Comparison of ENCODE assay signal across 8 cellular contexts in genomic region chr1:23792151-23792945, GRCh38. TPM values are rescaled to one million over a fixed set of nuclear protein-coding genes. Genes with fewer than 3 reads are reported as not detected.
A peak's percentile ranks its signal among the peaks of the same experiment; 100 is the strongest.
DNase-seq lines count a peak whose midpoint lies in the region; TF ChIP-seq lines count a peak whose summit lies in the region.

No MANE protein-coding gene starts in this region.

- H3K9ac ChIP-seq in SK-N-MC (ENCODE audit: insufficient read length) (peak overlapping the region; percentile 88), rectal smooth muscle tissue (ENCODE audit: low read length) (no peak overlapping the region)

- H3K9me3 ChIP-seq in SK-N-MC (ENCODE audit: low read depth, low read length): no peaks in the 10 kb centered on the region

- no peak for TF ChIP-seq CTCF in GM12875 (IDR thresholded peaks at IDR 0.05; ENCODE audit: borderline replicate concordance, insufficient read depth, low read depth, low read length)
- no peak for TF ChIP-seq CTCF in fibroblast of pulmonary artery (IDR thresholded peaks at IDR 0.05; ENCODE audit: low read length, missing control alignments)

- peaks cover 11% of the 10 kb centered on the region for H3K4me1 ChIP-seq in rectal smooth muscle tissue (ENCODE audit: control insufficient read depth, insufficient read depth, low read length)

- H3K36me3 ChIP-seq in SK-N-MC (ENCODE audit: insufficient read depth, low read length) (peaks cover 13% of the 10 kb centered on the region), rectal smooth muscle tissue (ENCODE audit: control insufficient read depth, insufficient read depth, low read length) (peaks cover 9% of the 10 kb centered on the region)

- H3K27me3 ChIP-seq in rectal smooth muscle tissue (ENCODE audit: control insufficient read depth, insufficient read depth, low read length): no peaks in the 10 kb centered on the region

- peak overlapping the region; percentile 76 for H3K4me3 ChIP-seq in GM12875 (ENCODE audit: low read depth, low read length)
- peak overlapping the region; percentile 82 for H3K4me3 ChIP-seq in SK-N-MC
- peak overlapping the region; percentile 96 for H3K4me3 ChIP-seq in fibroblast of pulmonary artery (replicated peaks; ENCODE audit: low read depth, low read length)
- H3K4me3 ChIP-seq in rectal smooth muscle tissue (ENCODE audit: low read length): peak overlapping the region; percentile 77

- peak overlapping the region; percentile 22; the same call in 1 of the 2 replicates for H3K27ac ChIP-seq in SK-N-MC
- no peak overlapping the region for H3K27ac ChIP-seq in rectal smooth muscle tissue (ENCODE audit: low read depth, low read length)

- DNase-seq in SK-N-MC (ENCODE audit: low read depth, low spot score): no peak
- no peak for DNase-seq in fibroblast of pulmonary artery (ENCODE audit: low read depth)
- DNase-seq in KBM-7: no peak
- DNase-seq in ureter (ENCODE audit: low spot score): no peak
- no peak for DNase-seq in NCI-H1417 (lab: John Stamatoyannopoulos, UW)
- no peak for DNase-seq in epidermal melanocyte (ENCODE audit: insufficient read length, low spot score)

- in situ Hi-C loops in KBM-7 (cut with MboI; ENCODE audit: low pct_unique_long_range_greater_than_20kb, low sequenced_read_pairs): no loop called here

RNA-seq across cellular contexts. Expression of gene LYPLA2, which starts 1.4 kb away (rescaled TPM):
- total RNA-seq in ureter: 68.6 TPM

RNA-seq across cellular contexts. Expression of gene GALE, which starts 8.2 kb away (rescaled TPM):
- total RNA-seq in ureter: 77.2 TPM

RNA-seq across cellular contexts. Expression of gene PITHD1, which starts 14.1 kb away (rescaled TPM):
- 44.1 TPM for total RNA-seq in ureter

RNA-seq across cellular contexts. Expression of gene HMGCL, which starts 32.9 kb away (rescaled TPM):
- 54.1 TPM for total RNA-seq in ureter

RNA-seq across cellular contexts. Expression of gene ELOA, which starts 49.1 kb away (rescaled TPM):
- 45.6 TPM for total RNA-seq in ureter
